ENCODE assay signal across 8 cellular contexts in the genomic region with DNA sequence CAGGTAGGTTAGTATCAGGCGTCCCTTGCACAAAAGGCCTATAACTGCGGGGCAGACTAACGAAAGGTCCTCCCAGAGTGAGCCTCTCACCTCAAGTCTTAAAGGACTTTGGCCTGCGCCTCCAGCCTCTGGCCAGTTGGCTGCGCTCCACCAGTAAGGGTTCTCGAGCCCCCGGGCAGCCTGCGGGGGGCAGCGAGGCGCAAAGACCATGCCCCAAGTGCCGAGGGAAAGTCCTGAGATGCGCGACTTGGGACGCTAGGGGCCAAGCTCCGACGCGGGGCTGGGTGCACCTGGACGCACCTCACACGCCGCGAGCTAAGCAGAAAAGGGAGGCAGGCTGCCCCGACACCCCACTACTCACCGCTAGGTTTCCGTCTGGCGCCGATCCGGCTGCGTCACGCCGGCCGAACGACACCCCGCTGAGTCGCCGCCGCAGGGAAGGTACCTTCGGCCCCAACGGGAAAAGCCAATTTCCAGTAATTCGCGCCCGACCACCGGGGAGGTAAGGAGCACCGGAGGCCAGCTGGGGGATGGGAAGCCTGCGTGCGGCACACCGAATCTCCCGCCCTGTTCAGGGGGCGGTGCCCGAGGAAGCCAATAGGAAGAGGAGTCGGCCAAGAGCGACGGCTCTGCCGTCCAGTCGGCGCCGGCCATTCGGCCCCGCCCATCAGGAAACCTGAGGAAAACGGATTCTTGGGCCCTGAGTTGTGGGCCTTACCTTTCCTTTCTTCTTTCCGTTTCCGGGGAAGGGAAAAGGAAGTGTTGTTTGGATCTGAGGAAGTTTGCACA.
DNase-seq lines count a peak whose midpoint lies in the region; ATAC-seq and TF ChIP-seq lines count a peak whose summit lies in the region.

A gene (minus strand): TSS at position 532 of the 789 bp plus-strand sequence. CDS start 5,537 bp downstream, outside the sequence.

- TF ChIP-seq POLR2A in NB4 (IDR thresholded peaks at IDR 0.05; ENCODE audit: extremely low read depth, insufficient read length), result peak; percentile 56

- peak; percentile 94 for ATAC-seq in HG02571 (IDR thresholded peaks at IDR 0.05; ENCODE audit: unreplicated experiment)

- H3K4me3 ChIP-seq in NB4 (ENCODE audit: low read depth, low read length), result peak within 1 kb of the TSS; percentile 93
- peak within 1 kb of the TSS; percentile 90 for H3K4me3 ChIP-seq in SK-N-MC

- H3K27me3 Mint-ChIP-seq in activated naive CD4-positive, alpha-beta T cell treated with anti-CD3 and anti-CD28 coated beads, Interleukin-2, amount 10 ng/mL, durations not matched to agents 7 days and 5 days, result no peaks in the 10 kb centered on the region

- peaks cover 25% of the 10 kb centered on the region for H3K36me3 ChIP-seq in SK-N-MC (ENCODE audit: insufficient read depth, low read length)

- peak; percentile 83 for TF ChIP-seq CTCF in GM10248 (IDR thresholded peaks at IDR 0.05; ENCODE audit: control extremely low read depth, extremely low read depth, low read depth, missing control alignments)
- peak; percentile 81 for TF ChIP-seq CTCF in NB4 (IDR thresholded peaks at IDR 0.05; ENCODE audit: low read depth, low read length)

- DNase-seq in GM10248 (ENCODE audit: extremely low spot score), result peak; percentile 95
- DNase-seq in NB4 (ENCODE audit: low read depth), result peak; percentile 95
- peak; percentile 79 for DNase-seq in SK-N-MC (ENCODE audit: low read depth, low spot score)
- DNase-seq in activated naive CD4-positive, alpha-beta T cell treated with anti-CD3 and anti-CD28 coated beads, Interleukin-2, amount 10 ng/mL, durations not matched to agents 7 days and 5 days, result peak; percentile 94
- peak; percentile 98 for DNase-seq in germinal center (ENCODE audit: low spot score)
- DNase-seq in non-pigmented ciliary epithelial cell (ENCODE audit: low read depth), result peak; percentile 72
- peak; percentile 97 for DNase-seq in superior temporal gyrus (ENCODE audit: extremely low spot score)

- peak within 1 kb of the TSS; percentile 40; the same call in 1 of the 2 replicates for H3K27ac ChIP-seq in SK-N-MC

- H3K36me3 Mint-ChIP-seq in activated naive CD4-positive, alpha-beta T cell treated with anti-CD3 and anti-CD28 coated beads, Interleukin-2, amount 10 ng/mL, durations not matched to agents 7 days and 5 days, result peaks cover 25% of the 10 kb centered on the region

- POLR2A ChIA-PET in GM10248 (lab: Yijun Ruan, JAX), result interaction anchor here (0.5 to 1.9 kb wide), 3 partner anchors 10 to 250 kb away, joined by 3 to 6 read pairs (median 4); no protein-coding TSS in a partner anchor

- no peaks in the 10 kb centered on the region for H3K9me3 Mint-ChIP-seq in activated naive CD4-positive, alpha-beta T cell treated with anti-CD3 and anti-CD28 coated beads, Interleukin-2, amount 10 ng/mL, durations not matched to agents 7 days and 5 days

- peak within 1 kb of the TSS; percentile 89 for H3K9ac ChIP-seq in SK-N-MC (ENCODE audit: insufficient read length)

- H3K27ac Mint-ChIP-seq in activated naive CD4-positive, alpha-beta T cell treated with anti-CD3 and anti-CD28 coated beads, Interleukin-2, amount 10 ng/mL, durations not matched to agents 7 days and 5 days, result peak within 1 kb of the TSS; percentile 92

- H3K4me3 Mint-ChIP-seq in activated naive CD4-positive, alpha-beta T cell treated with anti-CD3 and anti-CD28 coated beads, Interleukin-2, amount 10 ng/mL, durations not matched to agents 7 days and 5 days, result peak within 1 kb of the TSS; percentile 91

- H3K9me3 ChIP-seq in SK-N-MC (ENCODE audit: low read depth, low read length), result no peaks in the 10 kb centered on the region

- H3K4me1 Mint-ChIP-seq in activated naive CD4-positive, alpha-beta T cell treated with anti-CD3 and anti-CD28 coated beads, Interleukin-2, amount 10 ng/mL, durations not matched to agents 7 days and 5 days, result peaks cover 65% of the 10 kb centered on the region

- CTCF ChIA-PET in GM10248 (lab: Yijun Ruan, JAX), result interaction anchor here (0.7 to 7.3 kb wide), 37 partner anchors 8 to 284 kb away, joined by 3 to 76 read pairs (median 4); a partner anchor contains a TSS
- CTCF ChIA-PET in activated naive CD4-positive, alpha-beta T cell treated with anti-CD3 and anti-CD28 coated beads, Interleukin-2, amount 10 ng/mL, durations not matched to agents 7 days and 5 days (lab: Charles Lee), result interaction anchor here (0.6 to 3.3 kb wide), 15 partner anchors 14 to 416 kb away, joined by 3 to 28 read pairs (median 3); a partner anchor contains a TSS

Comparison
In these comparisons a context has a peak if more than half of its experiments do, and no peak if none do; other contexts are left out.
1. Peak in every context shown above with its lines: DNase-seq, ATAC-seq, H3K4me3 ChIP-seq and H3K27ac ChIP-seq.